Comparison of ENCODE assay signal across 8 cellular contexts in genomic region chr3:136251511-136251910, GRCh38. TPM values are rescaled to one million over a fixed set of nuclear protein-coding genes. Genes with fewer than 3 reads are reported as not detected.
DNase-seq lines count a peak whose midpoint lies in the region; ATAC-seq and TF ChIP-seq lines count a peak whose summit lies in the region.

No MANE protein-coding gene starts in this region.

- no peak for TF ChIP-seq EP300 in neural cell (conservative IDR thresholded peaks at IDR 0.05; ENCODE audit: poor library complexity, severe bottlenecking)

- peaks cover 13% of the 10 kb centered on the region for H3K79me2 ChIP-seq in neural cell (replicated peaks; ENCODE audit: insufficient read depth, low read length)

- TF ChIP-seq CTCF in astrocyte of the cerebellum (IDR thresholded peaks at IDR 0.05; ENCODE audit: low read depth, low read length, missing control alignments) (no peak), neural cell (IDR thresholded peaks at IDR 0.05; ENCODE audit: poor library complexity, severe bottlenecking) (no peak)

- H3K36me3 ChIP-seq in neural cell (ENCODE audit: insufficient read depth, low read length): no peaks in the 10 kb centered on the region

- no peak for TF ChIP-seq RAD21 in neural cell (conservative IDR thresholded peaks at IDR 0.05)

- H3K9me2 ChIP-seq in neural cell (ENCODE audit: insufficient read depth, low read length): no peaks in the 10 kb centered on the region

- no peaks in the 10 kb centered on the region for H3K9me3 ChIP-seq in neural cell (ENCODE audit: low read length)

- no peak for ATAC-seq in HG03457 (IDR thresholded peaks at IDR 0.05; ENCODE audit: unreplicated experiment)

- no peaks in the 10 kb centered on the region for H4K20me1 ChIP-seq in neural cell (ENCODE audit: insufficient read depth)

- H3K27ac ChIP-seq in neural cell (ENCODE audit: low read length): no peak overlapping the region

- peak overlapping the region; percentile 71 for H3K4me2 ChIP-seq in neural cell (ENCODE audit: low read length)

- no peak overlapping the region for H2AFZ ChIP-seq in neural cell (ENCODE audit: low read depth, low read length)

- H3F3A ChIP-seq in neural cell (ENCODE audit: insufficient read depth, low read length, poor library complexity, severe bottlenecking): peaks cover 4% of the 10 kb centered on the region

- no peak overlapping the region for H3K9ac ChIP-seq in neural cell (ENCODE audit: low read length)

- peak overlapping the region; percentile 65 for H3K4me3 ChIP-seq in astrocyte of the cerebellum (ENCODE audit: low read depth, low read length)
- peak overlapping the region; percentile 75 for H3K4me3 ChIP-seq in neural cell (ENCODE audit: low read length)

- H3K27me3 ChIP-seq in neural cell (ENCODE audit: insufficient read depth, low read depth, low read length): no peaks in the 10 kb centered on the region

- in situ Hi-C loops in astrocyte of the cerebellum (cut with HindIII; ENCODE audit: low sequenced_read_pairs): no loop called here

- peak; percentile 16 for DNase-seq in ELR (ENCODE audit: low read depth)
- peak; percentile 5 for DNase-seq in HT-29 (ENCODE audit: low spot score)
- no peak for DNase-seq in astrocyte of the cerebellum (ENCODE audit: low read depth)
- no peak for DNase-seq in NCI-H2081 treated with DMSO at 0.1 percent for 48 hours (lab: John Stamatoyannopoulos, UW)
- DNase-seq in cerebellar nuclear complex (lab: John Stamatoyannopoulos, UW): no peak
- no peak for DNase-seq in activated CD4-positive, alpha-beta T cell treated with anti-CD3 and anti-CD28 coated beads for 1 hour

TF ChIP-seq in neural cell, 6 proteins besides CTCF, POLR2A, EP300 and RAD21:
- TF ChIP-seq, protein P1, sequence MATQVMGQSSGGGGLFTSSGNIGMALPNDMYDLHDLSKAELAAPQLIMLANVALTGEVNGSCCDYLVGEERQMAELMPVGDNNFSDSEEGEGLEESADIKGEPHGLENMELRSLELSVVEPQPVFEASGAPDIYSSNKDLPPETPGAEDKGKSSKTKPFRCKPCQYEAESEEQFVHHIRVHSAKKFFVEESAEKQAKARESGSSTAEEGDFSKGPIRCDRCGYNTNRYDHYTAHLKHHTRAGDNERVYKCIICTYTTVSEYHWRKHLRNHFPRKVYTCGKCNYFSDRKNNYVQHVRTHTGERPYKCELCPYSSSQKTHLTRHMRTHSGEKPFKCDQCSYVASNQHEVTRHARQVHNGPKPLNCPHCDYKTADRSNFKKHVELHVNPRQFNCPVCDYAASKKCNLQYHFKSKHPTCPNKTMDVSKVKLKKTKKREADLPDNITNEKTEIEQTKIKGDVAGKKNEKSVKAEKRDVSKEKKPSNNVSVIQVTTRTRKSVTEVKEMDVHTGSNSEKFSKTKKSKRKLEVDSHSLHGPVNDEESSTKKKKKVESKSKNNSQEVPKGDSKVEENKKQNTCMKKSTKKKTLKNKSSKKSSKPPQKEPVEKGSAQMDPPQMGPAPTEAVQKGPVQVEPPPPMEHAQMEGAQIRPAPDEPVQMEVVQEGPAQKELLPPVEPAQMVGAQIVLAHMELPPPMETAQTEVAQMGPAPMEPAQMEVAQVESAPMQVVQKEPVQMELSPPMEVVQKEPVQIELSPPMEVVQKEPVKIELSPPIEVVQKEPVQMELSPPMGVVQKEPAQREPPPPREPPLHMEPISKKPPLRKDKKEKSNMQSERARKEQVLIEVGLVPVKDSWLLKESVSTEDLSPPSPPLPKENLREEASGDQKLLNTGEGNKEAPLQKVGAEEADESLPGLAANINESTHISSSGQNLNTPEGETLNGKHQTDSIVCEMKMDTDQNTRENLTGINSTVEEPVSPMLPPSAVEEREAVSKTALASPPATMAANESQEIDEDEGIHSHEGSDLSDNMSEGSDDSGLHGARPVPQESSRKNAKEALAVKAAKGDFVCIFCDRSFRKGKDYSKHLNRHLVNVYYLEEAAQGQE (IDR thresholded peaks at IDR 0.05; ENCODE audit: borderline replicate concordance): no peak
- TF ChIP-seq SMC3 (conservative IDR thresholded peaks at IDR 0.05; ENCODE audit: poor library complexity) (no peak), MXI1 (conservative IDR thresholded peaks at IDR 0.05; ENCODE audit: poor library complexity, severe bottlenecking) (no peak), POLR2AphosphoS5 (IDR thresholded peaks at IDR 0.05) (no peak), TAF1 (IDR thresholded peaks at IDR 0.05; ENCODE audit: low read depth) (no peak), EZH2 (IDR thresholded peaks at IDR 0.05; ENCODE audit: borderline replicate concordance, insufficient read depth, low read length, poor library complexity, severe bottlenecking) (no peak)

RNA-seq across cellular contexts. Expression of gene PCCB, which starts 1.4 kb away (rescaled TPM):
- 45.3 and 51.3 TPM in 2 replicates for total RNA-seq in HT-29 (2014; rRNA removed; shearing (Covaris generic))
- polyA plus RNA-seq in neural cell: 18.3 and 26.9 TPM in 2 replicates
- 37.2 and 44.6 TPM in 2 replicates for polyA minus RNA-seq in neural cell

RNA-seq across cellular contexts. Expression of gene MSL2, which starts 55.4 kb away (rescaled TPM):
- 7.7 and 8.2 TPM in 2 replicates for total RNA-seq in HT-29 (2014; rRNA removed; shearing (Covaris generic))
- 12.8 and 14.9 TPM in 2 replicates for polyA plus RNA-seq in neural cell
- 52.3 and 58.1 TPM in 2 replicates for polyA minus RNA-seq in neural cell

Comparison
In these comparisons a context has a peak if more than half of its experiments do, and no peak if none do; other contexts are left out.
1. DNase-seq: peak in ELR (single experiment) and HT-29 (single experiment); none in astrocyte of the cerebellum (single experiment), NCI-H2081 treated with DMSO at 0.1 percent for 48 hours (single experiment), cerebellar nuclear complex (0 of 2) and activated CD4-positive, alpha-beta T cell treated with anti-CD3 and anti-CD28 coated beads for 1 hour (single experiment).